In the genomic region with DNA sequence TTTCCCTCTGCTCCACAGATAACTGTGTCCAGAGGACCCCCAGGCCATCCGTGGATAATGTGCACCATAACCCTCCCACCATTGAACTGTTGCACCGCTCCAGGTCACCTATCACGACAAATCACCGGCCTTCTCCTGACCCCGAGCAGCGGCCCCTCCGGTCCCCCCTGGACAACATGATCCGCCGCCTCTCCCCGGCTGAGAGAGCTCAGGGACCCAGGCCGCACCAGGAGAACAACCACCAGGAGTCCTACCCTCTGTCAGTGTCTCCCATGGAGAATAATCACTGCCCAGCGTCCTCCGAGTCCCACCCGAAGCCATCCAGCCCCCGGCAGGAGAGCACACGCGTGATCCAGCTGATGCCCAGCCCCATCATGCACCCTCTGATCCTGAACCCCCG, we compare ENCODE assay signal across 15 cellular contexts.
A peak's percentile ranks its signal among the peaks of the same experiment; 100 is the strongest.
DNase-seq lines count a peak whose midpoint lies in the region; ATAC-seq, FAIRE-seq and TF ChIP-seq lines count a peak whose summit lies in the region.
"Had no signal": no experiment of that assay in that cellular context is flagged by ENCODE, and none has a peak within 500 bp of the region (broad histone marks: within the 10 kb centered on the region; RNA-seq: fewer than 3 reads in every experiment).

No MANE protein-coding gene starts in this region.

- H3K9me3 ChIP-seq in kidney (ENCODE audit: control insufficient read depth in 1 of 2, low read length in 2 of 2) = peaks cover 5 to 7% of the 10 kb centered on the region in 2 donors

- H3K4me3 Mint-ChIP-seq in Calu3 (ENCODE audit: low read depth, unreplicated experiment) (no peak overlapping the region), WTC11 (no peak overlapping the region)
- no peak overlapping the region for H3K4me3 Mint-ChIP-seq in central memory CD8-positive, alpha-beta T cell
- H3K4me3 Mint-ChIP-seq: CD4-positive, alpha-beta memory T cell had no signal

- H3K27ac ChIP-seq in kidney (ENCODE audit: low read depth in 2 of 2, low read length in 2 of 2) = no peak overlapping the region
- H3K27ac ChIP-seq: A549, C4-2B had no signal

- peaks cover 12 to 23% of the 10 kb centered on the region in 2 donors for H3K36me3 ChIP-seq in kidney (ENCODE audit: control insufficient read depth in 1 of 2, insufficient read depth in 2 of 2, low read length in 2 of 2)
- H3K36me3 ChIP-seq: HAP-1 had no signal

- no peak for ATAC-seq in central memory CD8-positive, alpha-beta T cell (replicated peaks; ENCODE audit: extremely low read depth, poor library complexity, severe bottlenecking)
- no peak for ATAC-seq in HG02938 (IDR thresholded peaks at IDR 0.05; ENCODE audit: unreplicated experiment)
- ATAC-seq in WTC11 = no peak
- ATAC-seq: A549, GM12878 had no signal

- FAIRE-seq in kidney (lab: Jason Lieb, UNC) (no peak), H54 (lab: Jason Lieb, UNC) (no peak)
- FAIRE-seq: A549, GM12878, H1 had no signal

- no peak for DNase-seq in Calu3
- DNase-seq in central memory CD8-positive, alpha-beta T cell (ENCODE audit: low spot score in 2 of 2) = no peak
- DNase-seq in kidney = peak; percentile 52
- no peak for DNase-seq in H54 (ENCODE audit: insufficient read length, low spot score)
- no peak for DNase-seq in WTC11 (ENCODE audit: low spot score)
- DNase-seq: AML-193; CD4-positive, alpha-beta memory T cell; DMS79 treated with DMSO at 0.1 percent for 48 hours; EL had no signal

- TF ChIP-seq POLR2A in H54 (IDR thresholded peaks at IDR 0.05; ENCODE audit: low read depth, low read length) = no peak

- TF ChIP-seq CTCF in Calu3 (IDR thresholded peaks at IDR 0.05; ENCODE audit: unreplicated experiment) (no peak), kidney (IDR thresholded peaks at IDR 0.05; ENCODE audit: borderline replicate concordance, extremely low read depth, insufficient read depth) (no peak), WTC11 (IDR thresholded peaks at IDR 0.05) (no peak)

- POLR2A ChIA-PET in WTC11 (lab: Charles Lee) = no interaction called here

- no peak overlapping the region for H3K4me3 ChIP-seq in kidney (ENCODE audit: low read length in 2 of 2)
- H3K4me3 ChIP-seq: A549, GM12878, HAP-1 had no signal

- peaks cover 15% of the 10 kb centered on the region for H3K4me1 Mint-ChIP-seq in Calu3 (ENCODE audit: low read depth, unreplicated experiment)
- peaks cover 8% of the 10 kb centered on the region for H3K4me1 Mint-ChIP-seq in central memory CD8-positive, alpha-beta T cell
- H3K4me1 Mint-ChIP-seq in WTC11 = no peaks in the 10 kb centered on the region

- H3K9me3 Mint-ChIP-seq in Calu3 (ENCODE audit: low read depth, unreplicated experiment) (peaks cover 8% of the 10 kb centered on the region), WTC11 (peaks cover 20% of the 10 kb centered on the region)
- H3K9me3 Mint-ChIP-seq in central memory CD8-positive, alpha-beta T cell = peaks cover 7% of the 10 kb centered on the region

- CTCF ChIA-PET in Calu3 (lab: Charles Lee) (no interaction called here), WTC11 (lab: Charles Lee) (no interaction called here)

- peak overlapping the region; percentile 42 for H3K27ac Mint-ChIP-seq in Calu3 (ENCODE audit: unreplicated experiment)
- H3K27ac Mint-ChIP-seq in central memory CD8-positive, alpha-beta T cell (ENCODE audit: low read depth) = peak overlapping the region; percentile 22
- H3K27ac Mint-ChIP-seq in WTC11 = no peak overlapping the region

- H3K27me3 Mint-ChIP-seq in Calu3 (ENCODE audit: unreplicated experiment) = no peaks in the 10 kb centered on the region
- no peaks in the 10 kb centered on the region for H3K27me3 Mint-ChIP-seq in central memory CD8-positive, alpha-beta T cell
- no peaks in the 10 kb centered on the region for H3K27me3 Mint-ChIP-seq in WTC11 (ENCODE audit: low read depth)
- H3K27me3 Mint-ChIP-seq: CD4-positive, alpha-beta memory T cell had no signal

- H3K36me3 Mint-ChIP-seq in Calu3 (ENCODE audit: insufficient read depth, unreplicated experiment) (peaks cover 43% of the 10 kb centered on the region), WTC11 (peaks cover 46% of the 10 kb centered on the region)
- H3K36me3 Mint-ChIP-seq in central memory CD8-positive, alpha-beta T cell (ENCODE audit: insufficient read depth) = peaks cover 14% of the 10 kb centered on the region

- no peak overlapping the region for H3K9ac ChIP-seq in kidney (ENCODE audit: low read length in 2 of 2)

- BruUV-seq in Calu3 (replicated peaks; lab: Mats Ljungman, UMichigan) = no TSS peak

- H3K4me1 ChIP-seq in kidney (ENCODE audit: control insufficient read depth in 1 of 2, insufficient read depth in 1 of 2, low read depth in 1 of 2, low read length in 2 of 2) = no peaks in the 10 kb centered on the region
- H3K4me1 ChIP-seq: A549, HAP-1 had no signal

- intact Hi-C loops in Calu3 (cut with micrococcal nuclease; ENCODE audit: unreplicated experiment) (no loop called here), kidney (cut with DNase I) (no loop called here)

TF ChIP-seq in WTC11, 78 proteins besides CTCF, POLR2A, EP300 and RAD21:
- TF ChIP-seq CREM (CRISPR knock-in tag; IDR thresholded peaks at IDR 0.05) = no peak
